In the genomic region with DNA sequence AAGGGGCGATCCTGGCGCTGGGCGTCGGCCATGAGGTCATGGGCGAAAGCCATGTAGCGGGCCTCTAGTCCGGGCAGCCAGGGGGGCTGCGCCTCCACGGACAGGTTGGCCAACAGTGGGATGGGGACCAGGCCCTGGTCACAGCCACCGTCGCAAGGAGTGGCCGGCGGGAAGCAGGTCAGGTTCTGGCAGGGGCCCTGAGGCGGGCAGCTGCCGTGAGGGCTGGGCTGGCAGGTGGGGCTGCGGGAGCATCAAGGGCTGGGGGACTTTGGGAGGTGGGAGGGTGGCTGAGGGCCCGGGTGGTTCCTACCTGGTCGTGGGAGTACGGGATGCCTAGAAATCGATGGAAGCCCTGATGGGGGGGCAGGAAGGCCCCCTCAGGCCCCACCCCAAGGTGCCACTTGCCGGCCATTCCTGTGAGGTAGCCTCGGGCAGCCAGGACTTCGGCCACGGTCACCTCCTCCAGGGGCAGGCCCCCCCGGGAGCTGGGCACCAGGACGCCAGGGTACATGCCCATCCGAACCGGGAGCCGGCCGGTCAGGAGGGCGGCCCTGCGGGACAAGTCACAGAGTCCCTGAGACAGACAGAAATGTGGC, we compare ENCODE assay signal across 7 cellular contexts. TPM values are rescaled to one million over a fixed set of nuclear protein-coding genes. Genes with fewer than 3 reads are reported as not detected.
DNase-seq lines count a peak whose midpoint lies in the region; ATAC-seq lines count a peak whose summit lies in the region.
"Had no signal": no experiment of that assay in that cellular context is flagged by ENCODE, and none has a peak within 500 bp of the region (broad histone marks: within the 10 kb centered on the region; RNA-seq: fewer than 3 reads in every experiment).

No MANE protein-coding gene starts in this region.

- H3K36me3 Mint-ChIP-seq in immature natural killer cell: no peaks in the 10 kb centered on the region

- H2AFZ ChIP-seq in ACC112 (ENCODE audit: low read length, unreplicated experiment): no peak overlapping the region

- H3K27ac ChIP-seq in ACC112 (ENCODE audit: low read depth, low read length) (no peak overlapping the region), SJSA1 (no peak overlapping the region)

- H3K4me1 ChIP-seq in ACC112 (ENCODE audit: control insufficient read depth, insufficient read depth, low read length, unreplicated experiment) (peaks cover 2% of the 10 kb centered on the region), SJSA1 (replicated peaks) (peaks cover 20% of the 10 kb centered on the region)

- H3K27ac Mint-ChIP-seq in immature natural killer cell: peak overlapping the region in 5 of 6 donors; percentile 39 to 84 (median 64)

- peaks cover 9 to 15% (median 15%) of the 10 kb centered on the region in 3 donors for H3K27me3 Mint-ChIP-seq in immature natural killer cell (ENCODE audit: low read depth in 3 of 3)

- H3K4me1 Mint-ChIP-seq in immature natural killer cell: peaks cover 31% of the 10 kb centered on the region in 2 donors

- H3K4me3 Mint-ChIP-seq in immature natural killer cell: peak overlapping the region; percentile 65 to 76 (median 70)

- peak overlapping the region; percentile 89 for H3K4me3 ChIP-seq in ACC112 (ENCODE audit: low read depth, low read length)
- H3K4me3 ChIP-seq in SJSA1: peak overlapping the region; percentile 84

- peaks cover 7% of the 10 kb centered on the region; the same call in 1 of the 2 replicates for H3K9me3 ChIP-seq in SJSA1 (replicated peaks)

- no peaks in the 10 kb centered on the region for H3K9me3 Mint-ChIP-seq in immature natural killer cell

- H3K36me3 ChIP-seq in ACC112 (ENCODE audit: insufficient read depth, low read length) (no peaks in the 10 kb centered on the region), SJSA1 (peaks cover 9% of the 10 kb centered on the region; the same call in 1 of the 2 replicates)

- no peaks in the 10 kb centered on the region for H3K79me2 ChIP-seq in ACC112 (ENCODE audit: control insufficient read depth, insufficient read depth, low read length, unreplicated experiment)

- ATAC-seq in GM21529 (IDR thresholded peaks at IDR 0.05; ENCODE audit: unreplicated experiment): no peak

- no peak for DNase-seq in SJSA1 (ENCODE audit: low read depth in 1 of 2, low spot score in 2 of 2)
- no peak for DNase-seq in immature natural killer cell
- no peak for DNase-seq in NCI-H2029 (lab: John Stamatoyannopoulos, UW)
- DNase-seq in GM03348 (ENCODE audit: low spot score): no peak
- DNase-seq: SIG-M5 had no signal

- H3K27me3 ChIP-seq in ACC112 (ENCODE audit: insufficient read depth, low read length) (no peaks in the 10 kb centered on the region), SJSA1 (replicated peaks) (peaks cover 5% of the 10 kb centered on the region)

RNA-seq across cellular contexts. Expression of a gene that starts 1.0 kb away (rescaled TPM):
- 20.2 and 22.7 TPM in 2 replicates for total RNA-seq in SJSA1 (2014; rRNA removed; shearing (Covaris generic))
- 10 to 100 TPM in 1 of 3 donors, 1 to 10 TPM in 2; 3.8 to 11.2 (median 7.7) TPM for polyA plus RNA-seq in immature natural killer cell

RNA-seq across cellular contexts. Expression of a gene that starts 26.4 kb away (rescaled TPM):
- total RNA-seq in SJSA1 (2014; rRNA removed; shearing (Covaris generic)): 0.03 TPM in 1 of 2 replicates, not detected in the other
- polyA plus RNA-seq in immature natural killer cell: not detected

RNA-seq across cellular contexts. Expression of a gene that starts 44.3 kb away (rescaled TPM):
- 26.5 and 47.8 TPM in 2 replicates for total RNA-seq in SJSA1 (2014; rRNA removed; shearing (Covaris generic))
- 10 to 100 TPM; 44.0 to 51.3 (median 49.4) TPM for polyA plus RNA-seq in immature natural killer cell

RNA-seq across cellular contexts. Expression of a gene that starts 45.7 kb away (rescaled TPM):
- 0.22 and 0.53 TPM in 2 replicates for total RNA-seq in SJSA1 (2014; rRNA removed; shearing (Covaris generic))
- polyA plus RNA-seq in immature natural killer cell: not detected

RNA-seq across cellular contexts. Expression of a gene that starts 48.7 kb away (rescaled TPM):
- total RNA-seq in SJSA1 (2014; rRNA removed; shearing (Covaris generic)): 1.7 and 2.5 TPM in 2 replicates
- polyA plus RNA-seq in immature natural killer cell: 1 to 10 TPM in 1 of 3 donors, under 1 TPM in 1, not detected in 1; 0.09 to 2.9 TPM
